In genomic region chr3:141796436-141797166, GRCh38 we compare ENCODE assay signal across 8 cellular contexts.
DNase-seq lines count a peak whose midpoint lies in the region; ATAC-seq and TF ChIP-seq lines count a peak whose summit lies in the region.

No MANE protein-coding gene starts in this region.

- H3K27ac ChIP-seq in OCI-LY1 (ENCODE audit: low read depth, low read length, poor library complexity, severe bottlenecking) (peak overlapping the region; percentile 94), iPS-20b (ENCODE audit: low read length) (no peak overlapping the region)

- no peaks in the 10 kb centered on the region for H3F3A ChIP-seq in OCI-LY1 (ENCODE audit: insufficient read depth, low read length)

- H2AFZ ChIP-seq in OCI-LY1 (ENCODE audit: low read length) = peak overlapping the region; percentile 51

- peak; percentile 85 for DNase-seq in GF-D8 (lab: John Stamatoyannopoulos, UW)
- DNase-seq in activated naive CD4-positive, alpha-beta T cell (lab: John Stamatoyannopoulos, UW) = peak; percentile 7 to 35 (median 24)
- peak; percentile 58 to 65 for DNase-seq in stimulated activated CD4-positive, alpha-beta T cell treated with anti-CD3 and anti-CD28 coated beads, Interleukin-2, amount 100 ng/mL, for 48 hours
- DNase-seq in COLO829 (ENCODE audit: low spot score) = no peak
- DNase-seq in SW480 (ENCODE audit: low spot score) = no peak

- no peaks in the 10 kb centered on the region for H3K9me2 ChIP-seq in OCI-LY1 (ENCODE audit: low read depth, low read length)

- no peaks in the 10 kb centered on the region for H3K36me3 ChIP-seq in OCI-LY1 (ENCODE audit: insufficient read depth, low read length)
- no peaks in the 10 kb centered on the region for H3K36me3 ChIP-seq in iPS-20b (ENCODE audit: insufficient read depth, low read depth, low read length)

- ATAC-seq in HG02588 (IDR thresholded peaks at IDR 0.05; ENCODE audit: unreplicated experiment) = peak; percentile 98

- no peak for TF ChIP-seq CTCF in OCI-LY1 (IDR thresholded peaks at IDR 0.05; ENCODE audit: low read length)

- peak overlapping the region; percentile 61 for H3K4me2 ChIP-seq in OCI-LY1 (ENCODE audit: low read length)

- H3K4me1 ChIP-seq in OCI-LY1 (ENCODE audit: insufficient read depth, low read length, severe bottlenecking) = peaks cover 43% of the 10 kb centered on the region
- peaks cover 27% of the 10 kb centered on the region for H3K4me1 ChIP-seq in iPS-20b (ENCODE audit: insufficient read depth, low read length)

- H3K9me3 ChIP-seq in OCI-LY1 (ENCODE audit: low read length) (no peaks in the 10 kb centered on the region), iPS-20b (ENCODE audit: insufficient read depth, low read depth, low read length) (no peaks in the 10 kb centered on the region)

- H3K9ac ChIP-seq in OCI-LY1 (ENCODE audit: low read length) (peak overlapping the region; percentile 62), iPS-20b (ENCODE audit: low read depth, low read length) (peak overlapping the region; percentile 50; the same call in 1 of the 2 replicates)

- no peaks in the 10 kb centered on the region for H3K79me2 ChIP-seq in OCI-LY1 (ENCODE audit: insufficient read depth, low read length)

- H3K4me3 ChIP-seq in OCI-LY1 (ENCODE audit: low read depth, low read length, poor library complexity, severe bottlenecking) (peak overlapping the region; percentile 38), iPS-20b (ENCODE audit: low read length) (peak overlapping the region; percentile 62; the same call in 1 of the 2 replicates)

- H4K20me1 ChIP-seq in OCI-LY1 (ENCODE audit: insufficient read depth, low read length) = no peaks in the 10 kb centered on the region

- H3K27me3 ChIP-seq in OCI-LY1 (ENCODE audit: insufficient read depth, low read length) = no peaks in the 10 kb centered on the region
- H3K27me3 ChIP-seq in iPS-20b (ENCODE audit: insufficient read depth, low read length) = peaks cover 27% of the 10 kb centered on the region

Comparison
In these comparisons a context has a peak if more than half of its experiments do, and no peak if none do; other contexts are left out.
1. DNase-seq: peak in GF-D8 (single experiment), activated naive CD4-positive, alpha-beta T cell (4 of 4) and stimulated activated CD4-positive, alpha-beta T cell treated with anti-CD3 and anti-CD28 coated beads, Interleukin-2, amount 100 ng/mL, for 48 hours (2 of 2); none in COLO829 (single experiment) and SW480 (single experiment).